Comparison of ENCODE assay signal across 7 cellular contexts in the genomic region with DNA sequence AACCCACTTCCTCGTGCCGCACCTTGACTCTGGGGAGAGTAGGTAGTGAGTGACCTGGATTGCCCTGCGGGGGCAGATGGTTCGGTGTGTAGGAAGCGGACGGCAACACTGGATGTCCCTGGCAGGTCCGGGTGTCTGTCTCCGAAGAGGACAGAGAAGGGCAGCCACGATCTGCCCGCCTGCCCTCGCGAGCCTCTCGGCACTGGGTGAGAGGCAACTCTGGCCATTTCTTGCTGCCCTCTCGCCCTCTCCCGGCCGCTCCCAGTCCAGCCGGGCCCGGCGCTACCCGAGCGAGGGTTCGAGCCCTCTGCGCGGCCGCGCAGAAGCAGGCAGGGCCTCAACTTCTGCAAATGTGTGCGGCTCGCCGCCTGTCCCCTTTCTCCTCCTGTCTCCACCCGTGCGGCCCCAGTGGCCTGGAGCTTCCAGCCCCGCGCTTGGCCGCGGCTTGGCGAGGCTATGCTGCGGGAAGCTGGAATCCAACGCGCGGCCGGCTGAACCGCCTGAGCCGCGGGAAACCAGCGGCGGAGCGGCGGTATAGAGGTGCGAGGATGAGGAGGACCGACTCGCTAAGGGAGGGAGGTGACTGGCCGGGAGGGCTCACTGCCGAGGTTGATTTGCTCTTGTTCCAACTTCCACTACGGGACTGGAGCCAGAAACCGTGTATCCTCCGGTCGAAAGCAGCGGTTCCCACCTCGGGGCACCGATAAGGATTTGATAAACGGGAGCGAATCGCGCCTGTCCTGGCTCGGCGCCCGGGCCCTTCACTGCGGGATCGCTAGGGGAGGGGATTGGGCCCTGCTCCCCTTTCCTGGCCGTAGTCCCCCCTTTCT. TPM values are rescaled to one million over a fixed set of nuclear protein-coding genes. Genes with fewer than 3 reads are reported as not detected.
DNase-seq lines count a peak whose midpoint lies in the region; ATAC-seq, FAIRE-seq and TF ChIP-seq lines count a peak whose summit lies in the region.

No MANE protein-coding gene starts in this region.

- H3K9ac ChIP-seq in neural cell (ENCODE audit: low read length): no peak overlapping the region

- H3K36me3 ChIP-seq in MG63: peaks cover 15% of the 10 kb centered on the region
- H3K36me3 ChIP-seq in neural cell (ENCODE audit: insufficient read depth, low read length): no peaks in the 10 kb centered on the region

- H3K79me2 ChIP-seq in neural cell (replicated peaks; ENCODE audit: insufficient read depth, low read length): no peaks in the 10 kb centered on the region

- no peak for TF ChIP-seq CTCF in neural cell (IDR thresholded peaks at IDR 0.05; ENCODE audit: poor library complexity, severe bottlenecking)

- H4K20me1 ChIP-seq in neural cell (ENCODE audit: insufficient read depth): no peaks in the 10 kb centered on the region

- H3K27me3 ChIP-seq in MG63: no peaks in the 10 kb centered on the region
- H3K27me3 ChIP-seq in neural cell (ENCODE audit: insufficient read depth, low read depth, low read length): peaks cover 86% of the 10 kb centered on the region

- TF ChIP-seq RAD21 in neural cell (conservative IDR thresholded peaks at IDR 0.05): no peak

- no peaks in the 10 kb centered on the region for H3F3A ChIP-seq in neural cell (ENCODE audit: insufficient read depth, low read length, poor library complexity, severe bottlenecking)

- no peak overlapping the region for H2AFZ ChIP-seq in neural cell (ENCODE audit: low read depth, low read length)

- no peak overlapping the region for H3K27ac ChIP-seq in neural cell (ENCODE audit: low read length)

- no peaks in the 10 kb centered on the region for H3K9me3 ChIP-seq in MG63
- H3K9me3 ChIP-seq in neural cell (ENCODE audit: low read length): no peaks in the 10 kb centered on the region

- H3K4me2 ChIP-seq in neural cell (ENCODE audit: low read length): peak overlapping the region; percentile 23

- FAIRE-seq in frontal cortex (lab: Jason Lieb, UNC): no peak

- ATAC-seq in HG02981 (IDR thresholded peaks at IDR 0.05; ENCODE audit: unreplicated experiment) (no peak), GM21576 (IDR thresholded peaks at IDR 0.05; ENCODE audit: unreplicated experiment) (no peak)

- DNase-seq in MG63: peak; percentile 47
- peak; percentile 23 for DNase-seq in activated gamma-delta T cell (lab: John Stamatoyannopoulos, UW)
- peak; percentile 55 to 65 for DNase-seq in frontal cortex (ENCODE audit: low spot score in 2 of 2)

- no peaks in the 10 kb centered on the region for H3K9me2 ChIP-seq in neural cell (ENCODE audit: insufficient read depth, low read length)

- peak overlapping the region; percentile 79; the same call in 1 of the 2 replicates for H3K4me3 ChIP-seq in GM08714 (ENCODE audit: low read length)
- peak overlapping the region; percentile 90 for H3K4me3 ChIP-seq in MG63
- peak overlapping the region; percentile 67 for H3K4me3 ChIP-seq in neural cell (ENCODE audit: low read length)

- no peak for TF ChIP-seq EP300 in neural cell (conservative IDR thresholded peaks at IDR 0.05; ENCODE audit: poor library complexity, severe bottlenecking)

TF ChIP-seq in neural cell, 6 proteins besides CTCF, POLR2A, EP300 and RAD21:
- TF ChIP-seq POLR2AphosphoS5 (IDR thresholded peaks at IDR 0.05) (peak; percentile 7), EZH2 (IDR thresholded peaks at IDR 0.05; ENCODE audit: borderline replicate concordance, insufficient read depth, low read length, poor library complexity, severe bottlenecking) (peak; percentile 95), SMC3 (conservative IDR thresholded peaks at IDR 0.05; ENCODE audit: poor library complexity) (no peak), TAF1 (IDR thresholded peaks at IDR 0.05; ENCODE audit: low read depth) (no peak), MXI1 (conservative IDR thresholded peaks at IDR 0.05; ENCODE audit: poor library complexity, severe bottlenecking) (no peak)
- TF ChIP-seq, protein P1, sequence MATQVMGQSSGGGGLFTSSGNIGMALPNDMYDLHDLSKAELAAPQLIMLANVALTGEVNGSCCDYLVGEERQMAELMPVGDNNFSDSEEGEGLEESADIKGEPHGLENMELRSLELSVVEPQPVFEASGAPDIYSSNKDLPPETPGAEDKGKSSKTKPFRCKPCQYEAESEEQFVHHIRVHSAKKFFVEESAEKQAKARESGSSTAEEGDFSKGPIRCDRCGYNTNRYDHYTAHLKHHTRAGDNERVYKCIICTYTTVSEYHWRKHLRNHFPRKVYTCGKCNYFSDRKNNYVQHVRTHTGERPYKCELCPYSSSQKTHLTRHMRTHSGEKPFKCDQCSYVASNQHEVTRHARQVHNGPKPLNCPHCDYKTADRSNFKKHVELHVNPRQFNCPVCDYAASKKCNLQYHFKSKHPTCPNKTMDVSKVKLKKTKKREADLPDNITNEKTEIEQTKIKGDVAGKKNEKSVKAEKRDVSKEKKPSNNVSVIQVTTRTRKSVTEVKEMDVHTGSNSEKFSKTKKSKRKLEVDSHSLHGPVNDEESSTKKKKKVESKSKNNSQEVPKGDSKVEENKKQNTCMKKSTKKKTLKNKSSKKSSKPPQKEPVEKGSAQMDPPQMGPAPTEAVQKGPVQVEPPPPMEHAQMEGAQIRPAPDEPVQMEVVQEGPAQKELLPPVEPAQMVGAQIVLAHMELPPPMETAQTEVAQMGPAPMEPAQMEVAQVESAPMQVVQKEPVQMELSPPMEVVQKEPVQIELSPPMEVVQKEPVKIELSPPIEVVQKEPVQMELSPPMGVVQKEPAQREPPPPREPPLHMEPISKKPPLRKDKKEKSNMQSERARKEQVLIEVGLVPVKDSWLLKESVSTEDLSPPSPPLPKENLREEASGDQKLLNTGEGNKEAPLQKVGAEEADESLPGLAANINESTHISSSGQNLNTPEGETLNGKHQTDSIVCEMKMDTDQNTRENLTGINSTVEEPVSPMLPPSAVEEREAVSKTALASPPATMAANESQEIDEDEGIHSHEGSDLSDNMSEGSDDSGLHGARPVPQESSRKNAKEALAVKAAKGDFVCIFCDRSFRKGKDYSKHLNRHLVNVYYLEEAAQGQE (IDR thresholded peaks at IDR 0.05; ENCODE audit: borderline replicate concordance): no peak

RNA-seq across cellular contexts. Expression of gene EPAS1, which starts 1.5 kb away (rescaled TPM):
- total RNA-seq in MG63 (2014; rRNA removed; shearing (Covaris generic); ENCODE audit: low replicate concordance): 27.6 and 46.1 TPM in 2 replicates
- 3.7 TPM for total RNA-seq in frontal cortex
- not detected in 2 replicates for polyA plus RNA-seq in neural cell
- polyA minus RNA-seq in neural cell: not detected in 2 replicates
